10 cellular contexts compared by ENCODE assay signal in the genomic region with DNA sequence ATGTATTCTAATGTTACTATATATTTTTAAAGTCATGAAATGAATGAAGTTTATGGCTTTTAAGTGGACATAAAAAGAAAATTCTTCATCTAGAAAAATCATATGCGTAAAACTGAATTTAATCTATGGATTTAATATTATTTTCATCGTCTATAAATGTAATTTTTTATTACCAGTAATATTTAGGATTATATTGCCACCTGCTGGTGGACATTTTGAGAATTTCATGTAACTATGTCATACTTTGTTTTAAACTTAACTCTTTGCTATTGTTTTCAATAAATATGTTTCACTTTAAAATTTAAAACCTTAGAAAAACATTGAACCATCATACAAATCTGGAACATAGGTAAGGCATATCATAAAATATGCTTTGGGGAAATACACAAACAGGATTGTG.
DNase-seq lines count a peak whose midpoint lies in the region; ATAC-seq and TF ChIP-seq lines count a peak whose summit lies in the region.
"Had no signal": no experiment of that assay in that cellular context is flagged by ENCODE, and none has a peak within 500 bp of the region (broad histone marks: within the 10 kb centered on the region; RNA-seq: fewer than 3 reads in every experiment).

No MANE protein-coding gene starts in this region.

- ATAC-seq in GM21723 (IDR thresholded peaks at IDR 0.05; ENCODE audit: unreplicated experiment): no peak
- no peak for ATAC-seq in GM18867 (IDR thresholded peaks at IDR 0.05; ENCODE audit: unreplicated experiment)
- ATAC-seq: natural killer cell treated with Interleukin-12 subunit alpha and Interleukin-12 subunit beta and Interleukin-15 and Interleukin-18, amount 100 ng/mL, for 72 hours had no signal

- no peak for TF ChIP-seq POLR2A in Peyer's patch (IDR thresholded peaks at IDR 0.05)

- H3K27ac ChIP-seq in Peyer's patch: no peak overlapping the region

- no peaks in the 10 kb centered on the region for H3K9me3 ChIP-seq in Peyer's patch

- no peaks in the 10 kb centered on the region for H3K27me3 ChIP-seq in Peyer's patch

- H3K4me1 ChIP-seq in Peyer's patch: no peaks in the 10 kb centered on the region

- peak; percentile 8 for DNase-seq in NCI-H510A treated with DMSO at 0.1 percent for 48 hours (lab: John Stamatoyannopoulos, UW)
- no peak for DNase-seq in NCI-H510A (lab: John Stamatoyannopoulos, UW)
- no peak for DNase-seq in Peyer's patch
- peak; percentile 46 for DNase-seq in fibroblast of mammary gland (ENCODE audit: low read depth)
- DNase-seq in superior temporal gyrus (ENCODE audit: extremely low spot score): peak; percentile 60
- no peak for DNase-seq in foreskin melanocyte
- DNase-seq: activated CD8-positive, alpha-beta memory T cell treated with anti-CD3 and anti-CD28 coated beads, Interleukin-2, amount 50 U/mL, for 48 hours had no signal

- TF ChIP-seq CTCF in Peyer's patch (IDR thresholded peaks at IDR 0.05) (peak in 5 of 6 experiments; percentile 6 to 43 (median 35)), fibroblast of mammary gland (conservative IDR thresholded peaks at IDR 0.05; ENCODE audit: control insufficient read depth, insufficient read depth, low read depth, low read length) (peak; percentile 21)

- no peak overlapping the region for H3K4me3 ChIP-seq in Peyer's patch
- H3K4me3 ChIP-seq in fibroblast of mammary gland (ENCODE audit: control insufficient read depth, low read depth, low read length): no peak overlapping the region

- no peaks in the 10 kb centered on the region for H3K36me3 ChIP-seq in Peyer's patch

Comparison
In these comparisons a context has a peak if more than half of its experiments do, and no peak if none do; other contexts are left out.
1. DNase-seq: peak in NCI-H510A treated with DMSO at 0.1 percent for 48 hours (single experiment), fibroblast of mammary gland (single experiment) and superior temporal gyrus (single experiment); none in NCI-H510A (single experiment), Peyer's patch (0 of 3) and foreskin melanocyte (single experiment).